In genomic region chr7:73831656-73832579, GRCh38 we compare ENCODE assay signal across 8 cellular contexts. TPM values are rescaled to one million over a fixed set of nuclear protein-coding genes. Genes with fewer than 3 reads are reported as not detected.
DNase-seq lines count a peak whose midpoint lies in the region; ATAC-seq and TF ChIP-seq lines count a peak whose summit lies in the region.
"Had no signal": no experiment of that assay in that cellular context is flagged by ENCODE, and none has a peak within 500 bp of the region (broad histone marks: within the 10 kb centered on the region; RNA-seq: fewer than 3 reads in every experiment).

No MANE protein-coding gene starts in this region.

- H3K27me3 Mint-ChIP-seq in type B pancreatic cell, result peaks cover 21% of the 10 kb centered on the region

- H3K4me3 Mint-ChIP-seq in type B pancreatic cell, result peak overlapping the region; percentile 95

- no peaks in the 10 kb centered on the region for H3K9me3 ChIP-seq in RWPE2 (ENCODE audit: severe bottlenecking)

- H3K27ac Mint-ChIP-seq in type B pancreatic cell, result peak overlapping the region; percentile 100

- peak; percentile 66 for ATAC-seq in RWPE2 (ENCODE audit: low read depth)
- ATAC-seq in HG02763 (IDR thresholded peaks at IDR 0.05; ENCODE audit: unreplicated experiment), result no peak
- ATAC-seq in GM19452 (IDR thresholded peaks at IDR 0.05; ENCODE audit: unreplicated experiment), result no peak

- H3K9me3 Mint-ChIP-seq in type B pancreatic cell, result no peaks in the 10 kb centered on the region

- H3K4me3 ChIP-seq in RWPE2 (ENCODE audit: severe bottlenecking), result peak overlapping the region; percentile 29

- DNase-seq in NCI-H1105 treated with DMSO at 0.1 percent for 48 hours (lab: John Stamatoyannopoulos, UW) (peak; percentile 90), RWPE2 (ENCODE audit: low spot score) (peak; percentile 92), kidney tubule cell (ENCODE audit: low spot score) (peak; percentile 72), type B pancreatic cell (ENCODE audit: extremely low spot score, unreplicated experiment) (peak; percentile 81), RKO (ENCODE audit: low spot score) (no peak)

- H3K36me3 Mint-ChIP-seq in type B pancreatic cell, result peaks cover 3% of the 10 kb centered on the region

- H3K27me3 ChIP-seq in RWPE2 (ENCODE audit: insufficient read depth, poor library complexity, severe bottlenecking), result no peaks in the 10 kb centered on the region

- TF ChIP-seq CTCF in RWPE2 (IDR thresholded peaks at IDR 0.05; ENCODE audit: poor library complexity, severe bottlenecking) (no peak), type B pancreatic cell (conservative IDR thresholded peaks at IDR 0.05) (no peak)

- peak overlapping the region; percentile 65 for H3K27ac ChIP-seq in RWPE2 (ENCODE audit: poor library complexity, severe bottlenecking)

- peaks cover 30% of the 10 kb centered on the region for H3K4me1 Mint-ChIP-seq in type B pancreatic cell (ENCODE audit: unreplicated experiment)

- H3K36me3 ChIP-seq in RWPE2 (ENCODE audit: low read depth), result no peaks in the 10 kb centered on the region

- H3K4me1 ChIP-seq in RWPE2 (ENCODE audit: insufficient read depth, poor library complexity, severe bottlenecking), result peaks cover 47% of the 10 kb centered on the region

RNA-seq across cellular contexts. Expression of gene CLDN4, which starts 1.1 kb away (rescaled TPM):
- total RNA-seq in type B pancreatic cell (ENCODE audit: low replicate concordance), result 223 and 787 TPM in 2 replicates

RNA-seq across cellular contexts. Expression of gene METTL27, which starts 10.4 kb away (rescaled TPM):
- total RNA-seq in type B pancreatic cell (ENCODE audit: low replicate concordance), result 8.5 and 11.5 TPM in 2 replicates

RNA-seq across cellular contexts. Expression of gene TMEM270, which starts 29.0 kb away (rescaled TPM):
- total RNA-seq in type B pancreatic cell (ENCODE audit: low replicate concordance), result 0.57 TPM in 1 of 2 replicates, not detected in the other
- total RNA-seq: RPMI7951 had no signal
